Comparison of ENCODE assay signal across 8 cellular contexts in the genomic region with DNA sequence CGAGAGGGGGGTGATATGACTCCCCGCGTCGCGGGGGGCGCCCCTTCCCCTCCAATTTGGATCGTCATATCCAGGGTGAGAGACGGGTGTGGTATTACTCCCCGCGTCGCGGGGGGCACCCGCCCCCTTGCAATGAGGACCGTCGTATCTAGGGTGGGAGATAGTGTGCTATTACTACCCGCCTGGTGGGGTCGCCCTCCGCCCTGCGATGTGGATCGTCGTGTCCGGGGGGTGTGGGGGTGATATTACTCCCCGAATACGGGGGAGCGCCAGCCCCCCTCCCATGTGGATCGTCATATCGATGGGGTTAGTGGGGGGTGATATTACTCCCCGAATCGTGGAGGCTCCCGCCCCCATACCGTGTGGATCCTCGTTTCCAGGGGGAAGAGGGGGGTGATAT. TPM values are rescaled to one million over a fixed set of nuclear protein-coding genes. Genes with fewer than 3 reads are reported as not detected.
DNase-seq lines count a peak whose midpoint lies in the region; ATAC-seq and TF ChIP-seq lines count a peak whose summit lies in the region.

No MANE protein-coding gene starts in this region.

- H3K9me3 ChIP-seq in heart left ventricle = no peaks in the 10 kb centered on the region
- H3K9me3 ChIP-seq in tibial nerve = no peaks in the 10 kb centered on the region
- H3K9me3 ChIP-seq in thyroid gland = no peaks in the 10 kb centered on the region

- H3K36me3 ChIP-seq in heart left ventricle (no peaks in the 10 kb centered on the region), brain microvascular endothelial cell (replicated peaks) (no peaks in the 10 kb centered on the region), tibial nerve (no peaks in the 10 kb centered on the region), thyroid gland (no peaks in the 10 kb centered on the region)

- H3K4me3 Mint-ChIP-seq in mesothelial cell of epicardium = peak overlapping the region; percentile 13

- peaks cover 1% of the 10 kb centered on the region for H3K4me1 Mint-ChIP-seq in mesothelial cell of epicardium

- peaks cover 4% of the 10 kb centered on the region for H3K36me3 Mint-ChIP-seq in mesothelial cell of epicardium

- H3K27me3 ChIP-seq in heart left ventricle (peaks cover 0 to 7% (median 4%) of the 10 kb centered on the region in 9 donors), brain microvascular endothelial cell (replicated peaks) (no peaks in the 10 kb centered on the region), tibial nerve (peaks cover 0 to 7% of the 10 kb centered on the region in 2 donors), thyroid gland (no peaks in the 10 kb centered on the region)

- H3K27ac Mint-ChIP-seq in mesothelial cell of epicardium = no peak overlapping the region

- H3K4me1 ChIP-seq in heart left ventricle (peaks cover 0 to 8% (median 0%) of the 10 kb centered on the region in 12 donors), tibial nerve (peaks cover 0 to 9% (median 0%) of the 10 kb centered on the region in 4 donors), thyroid gland (peaks cover 0 to 5% of the 10 kb centered on the region in 2 donors)

- peaks cover 11% of the 10 kb centered on the region for H3K9me3 Mint-ChIP-seq in mesothelial cell of epicardium

- H3K4me3 ChIP-seq in heart left ventricle (peak overlapping the region in 10 of 12 donors; percentile 0 to 46 (median 38)), brain microvascular endothelial cell (ENCODE audit: low read depth, low read length) (peak overlapping the region; percentile 39), tibial nerve (peak overlapping the region in 3 of 4 donors; percentile 13 to 32 (median 15)), thyroid gland (replicated peaks in 1 of 3) (peak overlapping the region in 1 of 3 donors; percentile 1)

- H3K27me3 Mint-ChIP-seq in mesothelial cell of epicardium (ENCODE audit: low read depth) = peaks cover 34% of the 10 kb centered on the region

- DNase-seq in heart left ventricle (peak in 1 of 5 donors; percentile 58), Right ventricle myocardium inferior (ENCODE audit: missing footprints) (no peak), brain microvascular endothelial cell (no peak), mesothelial cell of epicardium (ENCODE audit: low spot score in 2 of 2, unreplicated experiment in 2 of 2) (no peak), tibial nerve (ENCODE audit: low spot score in 2 of 2) (no peak), kidney glomerular epithelial cell (lab: John Stamatoyannopoulos, UW) (no peak), thyroid gland (no peak), germinal center (ENCODE audit: low spot score) (no peak)

- 8 to 23% (median 12%) methylated on average over 6 to 32 of the region's 32 CpGs for WGBS in heart left ventricle, 4 donors
- WGBS in tibial nerve, 2 donors = 12 to 15% methylated on average over 19 to 23 of the region's 32 CpGs
- 26% methylated on average over 9 of the region's 32 CpGs; no CpG with 5 or more reads in 1 of the 2 donors for WGBS in thyroid gland, 2 donors

- TF ChIP-seq EP300 in tibial nerve (IDR thresholded peaks at IDR 0.05) = no peak

- in situ Hi-C loops in brain microvascular endothelial cell (cut with HindIII; ENCODE audit: low pct_ligation_motif_present, low sequenced_read_pairs) = no loop called here

- H3K27ac ChIP-seq in heart left ventricle (no peak overlapping the region), brain microvascular endothelial cell (no peak overlapping the region), tibial nerve (no peak overlapping the region), thyroid gland (no peak overlapping the region)

- intact Hi-C loops in heart left ventricle (cut with DNase I) = no loop called here
- intact Hi-C loops in Right ventricle myocardium inferior (cut with DNase I) = no loop called here
- intact Hi-C loops in thyroid gland (cut with DNase I) = no loop called here

- peak in 8 of 12 donors; percentile 12 to 44 (median 24) for TF ChIP-seq CTCF in heart left ventricle (IDR thresholded peaks at IDR 0.05)
- TF ChIP-seq CTCF in brain microvascular endothelial cell (IDR thresholded peaks at IDR 0.05; ENCODE audit: low read depth, low read length, missing control alignments) = peak; percentile 69
- no peak for TF ChIP-seq CTCF in mesothelial cell of epicardium (IDR thresholded peaks at IDR 0.05; ENCODE audit: unreplicated experiment)
- peak; percentile 12 to 57 (median 38) for TF ChIP-seq CTCF in tibial nerve (IDR thresholded peaks at IDR 0.05)
- TF ChIP-seq CTCF in thyroid gland (IDR thresholded peaks at IDR 0.05) = no peak

- no peak for TF ChIP-seq POLR2A in heart left ventricle (IDR thresholded peaks at IDR 0.05)
- TF ChIP-seq POLR2A in tibial nerve (IDR thresholded peaks at IDR 0.05) = no peak
- no peak for TF ChIP-seq POLR2A in thyroid gland (IDR thresholded peaks at IDR 0.05)

- ATAC-seq in heart left ventricle = peak in 2 of 4 donors; percentile 26 to 62
- no peak for ATAC-seq in Right ventricle myocardium inferior

RNA-seq across cellular contexts. Expression of a gene that starts 29.2 kb away (rescaled TPM):
- total RNA-seq in heart left ventricle (100 to 1,000 TPM in 2 of 9 donors, 10 to 100 TPM in 7; 22.9 to 228 (median 45.9) TPM), Right ventricle myocardium inferior (41.4 TPM), mesothelial cell of epicardium (0.85 to 2.1 TPM (median 1.9 TPM) in 3 replicates), tibial nerve (1,000 to 10,000 TPM in 1 of 4 donors, 100 to 1,000 TPM in 3; 476 to 1,295 (median 830) TPM), thyroid gland (100 to 1,000 TPM in 3 of 4 donors, 10 to 100 TPM in 1; 84.8 to 162 (median 127) TPM)
- 10 to 100 TPM; 48.9 to 57.7 TPM for polyA plus RNA-seq in heart left ventricle

Comparison
In these comparisons a context has a peak if more than half of its experiments do, and no peak if none do; other contexts are left out.
1. CTCF ChIP-seq: peak in heart left ventricle (8 of 12), brain microvascular endothelial cell (single experiment) and tibial nerve (5 of 5); none in mesothelial cell of epicardium (single experiment) and thyroid gland (0 of 6).